In genomic region chrX:120000490-120001246, GRCh38 we compare ENCODE assay signal across 12 cellular contexts. TPM values are rescaled to one million over a fixed set of nuclear protein-coding genes. Genes with fewer than 3 reads are reported as not detected.
DNase-seq lines count a peak whose midpoint lies in the region; ATAC-seq and TF ChIP-seq lines count a peak whose summit lies in the region.
"Had no signal": no experiment of that assay in that cellular context is flagged by ENCODE, and none has a peak within 500 bp of the region (broad histone marks: within the 10 kb centered on the region; RNA-seq: fewer than 3 reads in every experiment).

No MANE protein-coding gene starts in this region.

- H3F3A ChIP-seq in SK-N-SH (replicated peaks; ENCODE audit: insufficient read depth) = no peaks in the 10 kb centered on the region

- no peaks in the 10 kb centered on the region for H3K36me3 ChIP-seq in SK-N-SH (replicated peaks in 1 of 2; ENCODE audit: control insufficient read depth in 1 of 2, insufficient read depth in 2 of 2, low read length in 1 of 2)
- H3K36me3 ChIP-seq: neutrophil had no signal

- POLR2A ChIA-PET in activated CD4-positive, alpha-beta memory T cell treated with anti-CD3 and anti-CD28 coated beads for 36 hours (lab: Charles Lee) = no interaction called here
- POLR2A ChIA-PET in activated CD4-positive, alpha-beta memory T cell treated with anti-CD3 and anti-CD28 coated beads, Interleukin-2, amount 10 ng/mL, durations not matched to agents 7 days and 5 days (lab: Charles Lee) = interaction anchor here (1.7 kb wide), 1 partner anchor 9 kb away, joined by 4 read pairs; no protein-coding TSS in a partner anchor
- POLR2A ChIA-PET in SK-N-SH (lab: Yijun Ruan, JAX) = no interaction called here

- peaks cover 64% of the 10 kb centered on the region for H3K27me3 ChIP-seq in SK-N-SH (ENCODE audit: insufficient read depth)

- H3K9me3 ChIP-seq in SK-N-SH = no peaks in the 10 kb centered on the region
- H3K9me3 ChIP-seq: neutrophil had no signal

- CTCF ChIA-PET in activated CD4-positive, alpha-beta memory T cell treated with anti-CD3 and anti-CD28 coated beads for 36 hours (lab: Charles Lee) = interaction anchor here (0.9 to 1.1 kb wide), 2 partner anchors 17 to 213 kb away, joined by 3 read pairs; no protein-coding TSS in a partner anchor
- CTCF ChIA-PET in activated CD4-positive, alpha-beta memory T cell treated with anti-CD3 and anti-CD28 coated beads, Interleukin-2, amount 10 ng/mL, durations not matched to agents 7 days and 5 days (lab: Charles Lee) = interaction anchor here (0.6 to 1.1 kb wide), 2 partner anchors 9 to 19 kb away, joined by 3 read pairs; no protein-coding TSS in a partner anchor
- CTCF ChIA-PET in SK-N-SH (lab: Yijun Ruan, JAX) = interaction anchor here (4.4 kb wide), 1 partner anchor 19 kb away, joined by 25 read pairs; no protein-coding TSS in a partner anchor

- intact Hi-C loops in activated CD4-positive, alpha-beta memory T cell treated with anti-CD3 and anti-CD28 coated beads for 36 hours (cut with micrococcal nuclease) = loop anchor here (1.0 kb wide), 1 partner anchor 14 kb away; no protein-coding TSS in a partner anchor

- H3K27ac Mint-ChIP-seq in activated CD4-positive, alpha-beta memory T cell treated with anti-CD3 and anti-CD28 coated beads for 36 hours = no peak overlapping the region
- no peak overlapping the region for H3K27ac Mint-ChIP-seq in activated CD4-positive, alpha-beta memory T cell treated with anti-CD3 and anti-CD28 coated beads, Interleukin-2, amount 10 ng/mL, durations not matched to agents 7 days and 5 days
- no peak overlapping the region for H3K27ac Mint-ChIP-seq in stimulated activated effector memory CD8-positive, alpha-beta T cell treated with anti-CD3 and anti-CD28 coated beads, Interleukin-12 subunit alpha, Interleukin-12 subunit beta, amount 100 ng/mL, for 72 hours
- H3K27ac Mint-ChIP-seq: type B pancreatic cell had no signal

- peaks cover 18% of the 10 kb centered on the region for H3K4me1 Mint-ChIP-seq in activated CD4-positive, alpha-beta memory T cell treated with anti-CD3 and anti-CD28 coated beads for 36 hours (ENCODE audit: low read depth)
- H3K4me1 Mint-ChIP-seq in activated CD4-positive, alpha-beta memory T cell treated with anti-CD3 and anti-CD28 coated beads, Interleukin-2, amount 10 ng/mL, durations not matched to agents 7 days and 5 days = peaks cover 13% of the 10 kb centered on the region
- peaks cover 16% of the 10 kb centered on the region for H3K4me1 Mint-ChIP-seq in stimulated activated effector memory CD8-positive, alpha-beta T cell treated with anti-CD3 and anti-CD28 coated beads, Interleukin-12 subunit alpha, Interleukin-12 subunit beta, amount 100 ng/mL, for 72 hours

- 35% methylated on average over 13 of the region's 32 CpGs for WGBS in SK-N-SH (ENCODE audit: low lambda C conversion rate)

- peaks cover 44% of the 10 kb centered on the region for H3K27me3 Mint-ChIP-seq in activated CD4-positive, alpha-beta memory T cell treated with anti-CD3 and anti-CD28 coated beads for 36 hours
- peaks cover 66% of the 10 kb centered on the region for H3K27me3 Mint-ChIP-seq in activated CD4-positive, alpha-beta memory T cell treated with anti-CD3 and anti-CD28 coated beads, Interleukin-2, amount 10 ng/mL, durations not matched to agents 7 days and 5 days

- H3K4me3 Mint-ChIP-seq in activated CD4-positive, alpha-beta memory T cell treated with anti-CD3 and anti-CD28 coated beads for 36 hours = no peak overlapping the region
- H3K4me3 Mint-ChIP-seq in activated CD4-positive, alpha-beta memory T cell treated with anti-CD3 and anti-CD28 coated beads, Interleukin-2, amount 10 ng/mL, durations not matched to agents 7 days and 5 days = no peak overlapping the region
- peak overlapping the region; percentile 72 for H3K4me3 Mint-ChIP-seq in stimulated activated effector memory CD8-positive, alpha-beta T cell treated with anti-CD3 and anti-CD28 coated beads, Interleukin-12 subunit alpha, Interleukin-12 subunit beta, amount 100 ng/mL, for 72 hours

- no peak overlapping the region for H2AFZ ChIP-seq in SK-N-SH (ENCODE audit: low read depth)

- H3K9ac ChIP-seq in SK-N-SH = no peak overlapping the region

- H3K27ac ChIP-seq in SK-N-SH (ENCODE audit: low read depth in 2 of 2, low read length in 1 of 2) = no peak overlapping the region
- H3K27ac ChIP-seq: neutrophil had no signal

- H3K4me3 ChIP-seq in SK-N-SH (ENCODE audit: low read depth in 2 of 2, low read length in 1 of 2) (no peak overlapping the region), foreskin fibroblast (ENCODE audit: low read depth in 1 of 2, low read length in 2 of 2) (no peak overlapping the region)

- DNase-seq in activated CD4-positive, alpha-beta memory T cell treated with anti-CD3 and anti-CD28 coated beads for 36 hours = peak; percentile 43
- DNase-seq in activated CD4-positive, alpha-beta memory T cell treated with anti-CD3 and anti-CD28 coated beads, Interleukin-2, amount 10 ng/mL, durations not matched to agents 7 days and 5 days = no peak
- DNase-seq in SK-N-SH (no peak), foreskin fibroblast (peak; percentile 25 to 62), DMS114 treated with DMSO at 0.1 percent for 48 hours (lab: John Stamatoyannopoulos, UW; ENCODE audit: unreplicated experiment) (no peak), COLO829 (ENCODE audit: low spot score) (no peak), NCI-H2081 treated with DMSO at 0.1 percent for 48 hours (lab: John Stamatoyannopoulos, UW) (no peak)
- no peak for DNase-seq in stimulated activated effector memory CD8-positive, alpha-beta T cell treated with anti-CD3 and anti-CD28 coated beads, Interleukin-12 subunit alpha, Interleukin-12 subunit beta, amount 100 ng/mL, for 72 hours (ENCODE audit: low spot score in 2 of 2)
- DNase-seq: NCI-H226, SIG-M5 had no signal

- H3K79me2 ChIP-seq in SK-N-SH (ENCODE audit: insufficient read depth) = no peaks in the 10 kb centered on the region

- TF ChIP-seq CTCF in SK-N-SH (IDR thresholded peaks at IDR 0.05) = no peak
- no peak for TF ChIP-seq CTCF in foreskin fibroblast (IDR thresholded peaks at IDR 0.05; ENCODE audit: low read depth, low read length)

- H3K9me3 Mint-ChIP-seq in activated CD4-positive, alpha-beta memory T cell treated with anti-CD3 and anti-CD28 coated beads for 36 hours = no peaks in the 10 kb centered on the region
- H3K9me3 Mint-ChIP-seq in activated CD4-positive, alpha-beta memory T cell treated with anti-CD3 and anti-CD28 coated beads, Interleukin-2, amount 10 ng/mL, durations not matched to agents 7 days and 5 days = no peaks in the 10 kb centered on the region
- no peaks in the 10 kb centered on the region for H3K9me3 Mint-ChIP-seq in stimulated activated effector memory CD8-positive, alpha-beta T cell treated with anti-CD3 and anti-CD28 coated beads, Interleukin-12 subunit alpha, Interleukin-12 subunit beta, amount 100 ng/mL, for 72 hours
- H3K9me3 Mint-ChIP-seq: type B pancreatic cell had no signal

- no peaks in the 10 kb centered on the region for H3K4me1 ChIP-seq in SK-N-SH (ENCODE audit: control insufficient read depth in 1 of 2, insufficient read depth in 2 of 2, low read depth in 1 of 2, low read length in 1 of 2)

- TF ChIP-seq EP300 in SK-N-SH (IDR thresholded peaks at IDR 0.05; ENCODE audit: borderline replicate concordance in 1 of 2, low read depth in 1 of 2, low read length in 1 of 2) = no peak

- H3K4me2 ChIP-seq in SK-N-SH = no peak overlapping the region

- no peaks in the 10 kb centered on the region for H4K20me1 ChIP-seq in SK-N-SH (ENCODE audit: insufficient read depth)

- no peak for TF ChIP-seq RAD21 in SK-N-SH (IDR thresholded peaks at IDR 0.05; ENCODE audit: low read length)

- peak; percentile 83 for ATAC-seq in stimulated activated effector memory CD8-positive, alpha-beta T cell treated with anti-CD3 and anti-CD28 coated beads, Interleukin-12 subunit alpha, Interleukin-12 subunit beta, amount 100 ng/mL, for 72 hours

- H3K36me3 Mint-ChIP-seq in activated CD4-positive, alpha-beta memory T cell treated with anti-CD3 and anti-CD28 coated beads for 36 hours = no peaks in the 10 kb centered on the region
- H3K36me3 Mint-ChIP-seq in activated CD4-positive, alpha-beta memory T cell treated with anti-CD3 and anti-CD28 coated beads, Interleukin-2, amount 10 ng/mL, durations not matched to agents 7 days and 5 days (ENCODE audit: low read depth) = no peaks in the 10 kb centered on the region
- no peaks in the 10 kb centered on the region for H3K36me3 Mint-ChIP-seq in stimulated activated effector memory CD8-positive, alpha-beta T cell treated with anti-CD3 and anti-CD28 coated beads, Interleukin-12 subunit alpha, Interleukin-12 subunit beta, amount 100 ng/mL, for 72 hours
- H3K36me3 Mint-ChIP-seq: type B pancreatic cell had no signal

- H3K9me2 ChIP-seq in SK-N-SH = no peaks in the 10 kb centered on the region

TF ChIP-seq in SK-N-SH, 30 proteins besides CTCF, POLR2A, EP300 and RAD21 (continues in another document):
- TF ChIP-seq ELF1 (IDR thresholded peaks at IDR 0.05) = no peak

RNA-seq across cellular contexts. Expression of gene NKAP, which starts 57.1 kb away (rescaled TPM):
- total RNA-seq in activated CD4-positive, alpha-beta memory T cell treated with anti-CD3 and anti-CD28 coated beads for 36 hours = 10 to 100 TPM; 10.8 to 11.7 TPM
- 10 to 100 TPM; 10.2 to 10.4 TPM for total RNA-seq in activated CD4-positive, alpha-beta memory T cell treated with anti-CD3 and anti-CD28 coated beads, Interleukin-2, amount 10 ng/mL, durations not matched to agents 7 days and 5 days
- polyA plus RNA-seq in SK-N-SH (2012; rRNA removed) = 4.1 and 4.2 TPM in 2 replicates
- 4.5 and 6.6 TPM in 2 replicates for polyA plus RNA-seq in SK-N-SH (2012; cell fraction: cytosol; rRNA removed)
- 2.8 and 3.0 TPM in 2 replicates for polyA plus RNA-seq in SK-N-SH (2012; cell fraction: nucleus; rRNA removed)

Comparison
In these comparisons a context has a peak if more than half of its experiments do, and no peak if none do; other contexts are left out.
1. DNase-seq: peak in activated CD4-positive, alpha-beta memory T cell treated with anti-CD3 and anti-CD28 coated beads for 36 hours (single experiment) and foreskin fibroblast (2 of 2); none in activated CD4-positive, alpha-beta memory T cell treated with anti-CD3 and anti-CD28 coated beads, Interleukin-2, amount 10 ng/mL, durations not matched to agents 7 days and 5 days (single experiment), SK-N-SH (single experiment), stimulated activated effector memory CD8-positive, alpha-beta T cell treated with anti-CD3 and anti-CD28 coated beads, Interleukin-12 subunit alpha, Interleukin-12 subunit beta, amount 100 ng/mL, for 72 hours (0 of 2), DMS114 treated with DMSO at 0.1 percent for 48 hours (single experiment), COLO829 (single experiment) and NCI-H2081 treated with DMSO at 0.1 percent for 48 hours (single experiment).